Comparison of ENCODE assay signal across 18 cellular contexts in genomic region chr7:150381096-150381495, GRCh38. TPM values are rescaled to one million over a fixed set of nuclear protein-coding genes. Genes with fewer than 3 reads are reported as not detected.
A peak's percentile ranks its signal among the peaks of the same experiment; 100 is the strongest.
DNase-seq lines count a peak whose midpoint lies in the region; ATAC-seq and TF ChIP-seq lines count a peak whose summit lies in the region.
"Had no signal": no experiment of that assay in that cellular context is flagged by ENCODE, and none has a peak within 500 bp of the region (broad histone marks: within the 10 kb centered on the region; RNA-seq: fewer than 3 reads in every experiment).

No MANE protein-coding gene starts in this region.

- CTCF ChIA-PET in MCF 10A (lab: Yijun Ruan, JAX) (interaction anchor here (0.6 to 0.8 kb wide), 2 partner anchors 37 to 1056 kb away, joined by 3 read pairs; no protein-coding TSS in a partner anchor), activated B cell treated with CpG ODN at 0.5 μM for 24 hours (lab: Charles Lee) (no interaction called here), PC-9 (lab: Charles Lee) (no interaction called here)

- no peaks in the 10 kb centered on the region for H3K9me3 ChIP-seq in breast epithelium
- H3K9me3 ChIP-seq in PC-9 (ENCODE audit: insufficient read depth, low read depth): no peaks in the 10 kb centered on the region
- H3K9me3 ChIP-seq in HAP-1: no peaks in the 10 kb centered on the region
- H3K9me3 ChIP-seq: left ventricle myocardium inferior, neutrophil, tibial artery had no signal

- H3K9me3 Mint-ChIP-seq in MCF 10A (ENCODE audit: unreplicated experiment) (no peaks in the 10 kb centered on the region), activated B cell treated with CpG ODN at 0.5 μM for 24 hours (no peaks in the 10 kb centered on the region), mesothelial cell of epicardium (no peaks in the 10 kb centered on the region)
- H3K9me3 Mint-ChIP-seq: T-helper 2 cell treated with Interferon-gamma antibody and Interleukin-4, amounts not matched to agents 5 μg/mL and 100 μg/mL, for 36 hours had no signal

- no peak overlapping the region for H2AFZ ChIP-seq in PC-9

- no peak overlapping the region for H3K27ac Mint-ChIP-seq in MCF 10A (ENCODE audit: low read depth, unreplicated experiment)
- H3K27ac Mint-ChIP-seq in activated B cell treated with CpG ODN at 0.5 μM for 24 hours: peak overlapping the region; percentile 88
- H3K27ac Mint-ChIP-seq in mesothelial cell of epicardium: peak overlapping the region; percentile 74
- H3K27ac Mint-ChIP-seq: T-helper 2 cell treated with Interferon-gamma antibody and Interleukin-4, amounts not matched to agents 5 μg/mL and 100 μg/mL, for 36 hours had no signal

- ATAC-seq in activated B cell treated with CpG ODN at 0.5 μM for 24 hours (ENCODE audit: low read depth) (no peak), Right ventricle myocardium superior (ENCODE audit: poor library complexity) (no peak)

- no peak overlapping the region for H3K4me3 Mint-ChIP-seq in MCF 10A (ENCODE audit: unreplicated experiment)
- peak overlapping the region; percentile 90 for H3K4me3 Mint-ChIP-seq in activated B cell treated with CpG ODN at 0.5 μM for 24 hours
- peak overlapping the region; percentile 83 for H3K4me3 Mint-ChIP-seq in mesothelial cell of epicardium

- TF ChIP-seq CTCF in breast epithelium (IDR thresholded peaks at IDR 0.05) (no peak), MCF 10A (IDR thresholded peaks at IDR 0.05; ENCODE audit: unreplicated experiment) (no peak), activated B cell treated with CpG ODN at 0.5 μM for 24 hours (IDR thresholded peaks at IDR 0.05) (no peak), mesothelial cell of epicardium (IDR thresholded peaks at IDR 0.05; ENCODE audit: unreplicated experiment) (no peak), PC-9 (conservative IDR thresholded peaks at IDR 0.05) (no peak)

- no peak for TF ChIP-seq POLR2A in breast epithelium (IDR thresholded peaks at IDR 0.05)

- intact Hi-C loops in breast epithelium (cut with DNase I; ENCODE audit: low total_unique reads) (no loop called here), MCF 10A (cut with micrococcal nuclease) (no loop called here), activated B cell treated with CpG ODN at 0.5 μM for 24 hours (cut with micrococcal nuclease) (no loop called here), PC-9 (cut with micrococcal nuclease; ENCODE audit: unreplicated experiment) (no loop called here), Right ventricle myocardium superior (cut with DNase I) (no loop called here)

- H3K4me2 ChIP-seq in PC-9: no peak overlapping the region

- POLR2A ChIA-PET in MCF 10A (lab: Yijun Ruan, JAX) (interaction anchor here (0.6 to 1.8 kb wide), 3 partner anchors 11 to 23 kb away, joined by 3 to 28 read pairs (median 5); partner anchors contain the start of gene REPIN1), activated B cell treated with CpG ODN at 0.5 μM for 24 hours (lab: Charles Lee) (interaction anchor here (0.9 to 4.8 kb wide), 5 partner anchors 14 to 39 kb away, joined by 3 to 261 read pairs (median 5); partner anchors contain the start of gene REPIN1), PC-9 (lab: Charles Lee; ENCODE audit: unreplicated experiment) (no interaction called here)

- H3K27me3 ChIP-seq in breast epithelium (no peaks in the 10 kb centered on the region), PC-9 (ENCODE audit: insufficient read depth, low read depth) (no peaks in the 10 kb centered on the region), HAP-1 (ENCODE audit: low read depth) (no peaks in the 10 kb centered on the region)
- H3K27me3 ChIP-seq: cardiac muscle cell, neutrophil, tibial artery had no signal

- H3K36me3 ChIP-seq in breast epithelium: no peaks in the 10 kb centered on the region
- no peaks in the 10 kb centered on the region for H3K36me3 ChIP-seq in PC-9 (ENCODE audit: low read depth)
- no peaks in the 10 kb centered on the region for H3K36me3 ChIP-seq in HAP-1 (replicated peaks)
- H3K36me3 ChIP-seq: cardiac muscle cell, left ventricle myocardium inferior, neutrophil, tibial artery had no signal

- BruUV-seq in MCF 10A (replicated peaks; lab: Mats Ljungman, UMichigan) (no TSS peak), PC-9 (replicated peaks; lab: Mats Ljungman, UMichigan) (no TSS peak)

- no peaks in the 10 kb centered on the region for H3K79me2 ChIP-seq in PC-9 (ENCODE audit: low read depth)

- in situ Hi-C loops in HAP-1 (cut with MboI; ENCODE audit: low sequenced_read_pairs): no loop called here

- no peaks in the 10 kb centered on the region for H3K36me3 Mint-ChIP-seq in MCF 10A (ENCODE audit: insufficient read depth, unreplicated experiment)
- H3K36me3 Mint-ChIP-seq in activated B cell treated with CpG ODN at 0.5 μM for 24 hours (ENCODE audit: low read depth): no peaks in the 10 kb centered on the region
- H3K36me3 Mint-ChIP-seq in mesothelial cell of epicardium: no peaks in the 10 kb centered on the region

- H3K4me1 ChIP-seq in breast epithelium (peaks cover 0 to 11% of the 10 kb centered on the region in 2 donors), PC-9 (replicated peaks; ENCODE audit: insufficient read depth) (peaks cover 20% of the 10 kb centered on the region), HAP-1 (peaks cover 30% of the 10 kb centered on the region)

- peaks cover 24% of the 10 kb centered on the region for H3K4me1 Mint-ChIP-seq in MCF 10A (ENCODE audit: insufficient read depth, unreplicated experiment)
- peaks cover 59% of the 10 kb centered on the region for H3K4me1 Mint-ChIP-seq in activated B cell treated with CpG ODN at 0.5 μM for 24 hours
- peaks cover 78% of the 10 kb centered on the region for H3K4me1 Mint-ChIP-seq in mesothelial cell of epicardium

- H3K4me3 ChIP-seq in breast epithelium: peak overlapping the region in 2 of 3 donors; percentile 21 to 32
- no peak overlapping the region for H3K4me3 ChIP-seq in PC-9
- H3K4me3 ChIP-seq in HAP-1: no peak overlapping the region
- H3K4me3 ChIP-seq: cardiac muscle cell, tibial artery had no signal

- H3F3A ChIP-seq in PC-9 (ENCODE audit: insufficient read depth, low read depth): peaks cover 34% of the 10 kb centered on the region

- no peaks in the 10 kb centered on the region for H4K20me1 ChIP-seq in PC-9 (ENCODE audit: insufficient read depth)

- DNase-seq in breast epithelium (ENCODE audit: low spot score in 2 of 2) (no peak), MCF 10A (ENCODE audit: unreplicated experiment) (no peak), activated B cell treated with CpG ODN at 0.5 μM for 24 hours (no peak), mesothelial cell of epicardium (ENCODE audit: low spot score in 2 of 2, unreplicated experiment in 2 of 2) (no peak), PC-9 (no peak), HAP-1 (ENCODE audit: low spot score in 2 of 2) (no peak), AG08395 (ENCODE audit: low spot score) (no peak), Right ventricle myocardium superior (no peak)
- DNase-seq: activated CD4-positive, alpha-beta T cell treated with anti-CD3 and anti-CD28 coated beads, Interleukin-2, amount 50 U/mL, for 48 hours; activated naive CD4-positive, alpha-beta T cell; left ventricle myocardium inferior; NCI-H2171 treated with DMSO at 0.1 percent for 48 hours; small intestine; tibial artery had no signal

- no peaks in the 10 kb centered on the region for H3K9me2 ChIP-seq in PC-9 (ENCODE audit: insufficient read depth)

- H3K27ac ChIP-seq in breast epithelium: peak overlapping the region in 1 of 2 donors; percentile 54
- no peak overlapping the region for H3K27ac ChIP-seq in PC-9
- H3K27ac ChIP-seq: cardiac muscle cell, tibial artery had no signal

- no peaks in the 10 kb centered on the region for H3K27me3 Mint-ChIP-seq in MCF 10A (ENCODE audit: insufficient read depth, unreplicated experiment)
- H3K27me3 Mint-ChIP-seq in activated B cell treated with CpG ODN at 0.5 μM for 24 hours: no peaks in the 10 kb centered on the region
- H3K27me3 Mint-ChIP-seq in mesothelial cell of epicardium (ENCODE audit: low read depth): no peaks in the 10 kb centered on the region

RNA-seq across cellular contexts. Expression of gene ZNF775, which starts 2.0 kb away (rescaled TPM):
- total RNA-seq in breast epithelium (1 to 10 TPM; 1.9 to 5.7 (median 4.6) TPM), MCF 10A (2022) (1.7 and 2.0 TPM in 2 replicates), activated B cell treated with CpG ODN at 0.5 μM for 24 hours (8.0 and 8.8 TPM in 2 replicates), mesothelial cell of epicardium (13.3 to 14.9 TPM (median 14.8 TPM) in 3 replicates), PC-9 (2021) (3.1 and 3.4 TPM in 2 replicates), Right ventricle myocardium superior (3.6 TPM)

RNA-seq across cellular contexts. Expression of gene REPIN1, which starts 12.5 kb away (rescaled TPM):
- total RNA-seq in breast epithelium (10 to 100 TPM; 43.7 to 70.8 (median 68.2) TPM), MCF 10A (2022) (80.8 and 83.0 TPM in 2 replicates), activated B cell treated with CpG ODN at 0.5 μM for 24 hours (106 and 116 TPM in 2 replicates), mesothelial cell of epicardium (147 to 149 TPM (median 148 TPM) in 3 replicates), PC-9 (2021) (172 and 174 TPM in 2 replicates), Right ventricle myocardium superior (116 TPM)

RNA-seq across cellular contexts. Expression of gene RARRES2, which starts 39.7 kb away (rescaled TPM):
- total RNA-seq in breast epithelium (100 to 1,000 TPM; 156 to 297 (median 267) TPM), MCF 10A (2022) (not detected in 2 replicates), activated B cell treated with CpG ODN at 0.5 μM for 24 hours (not detected in 2 replicates), mesothelial cell of epicardium (24.9 to 26.4 TPM (median 26.2 TPM) in 3 replicates), PC-9 (2021) (not detected in 2 replicates), Right ventricle myocardium superior (24.0 TPM)
- total RNA-seq: endothelial cell of umbilical vein had no signal

RNA-seq across cellular contexts. Expression of gene ACTR3C, which starts 57.8 kb away (rescaled TPM):
- total RNA-seq in breast epithelium (10 to 100 TPM in 2 of 3 donors, 1 to 10 TPM in 1; 5.0 to 54.0 (median 30.2) TPM), MCF 10A (2022) (3.5 and 3.6 TPM in 2 replicates), activated B cell treated with CpG ODN at 0.5 μM for 24 hours (10.1 and 14.3 TPM in 2 replicates), mesothelial cell of epicardium (0.40 to 0.84 TPM (median 0.47 TPM) in 3 replicates), PC-9 (2021) (24.1 and 34.5 TPM in 2 replicates), Right ventricle myocardium superior (2.9 TPM)
- total RNA-seq: endothelial cell of umbilical vein had no signal

RNA-seq across cellular contexts. Expression of gene LRRC61, which starts 57.9 kb away (rescaled TPM):
- total RNA-seq in breast epithelium (10 to 100 TPM in 2 of 3 donors, 1 to 10 TPM in 1; 8.0 to 23.4 (median 15.4) TPM), MCF 10A (2022) (8.4 and 10.1 TPM in 2 replicates), activated B cell treated with CpG ODN at 0.5 μM for 24 hours (10.7 and 11.0 TPM in 2 replicates), mesothelial cell of epicardium (3.3 to 4.0 TPM (median 3.4 TPM) in 3 replicates), PC-9 (2021) (34.8 and 42.3 TPM in 2 replicates), Right ventricle myocardium superior (3.7 TPM)
- total RNA-seq: endothelial cell of umbilical vein had no signal

Comparison
In these comparisons a context has a peak if more than half of its experiments do, and no peak if none do; other contexts are left out.
1. RNA of gene RARRES2, which starts 39.7 kb away (total RNA-seq): 156 to 297 TPM in breast epithelium, 24.9 to 26.4 TPM in mesothelial cell of epicardium and 24.0 TPM in Right ventricle myocardium superior (single experiment); not detected in PC-9, not detected in MCF 10A and not detected in activated B cell treated with CpG ODN at 0.5 μM for 24 hours; every median in the first group is over 10 times any median in the second.
2. H3K4me3 ChIP-seq: peak in breast epithelium (2 of 3); none in PC-9 (single experiment) and HAP-1 (single experiment).